Comparison of ENCODE assay signal across 16 cellular contexts in the genomic region with DNA sequence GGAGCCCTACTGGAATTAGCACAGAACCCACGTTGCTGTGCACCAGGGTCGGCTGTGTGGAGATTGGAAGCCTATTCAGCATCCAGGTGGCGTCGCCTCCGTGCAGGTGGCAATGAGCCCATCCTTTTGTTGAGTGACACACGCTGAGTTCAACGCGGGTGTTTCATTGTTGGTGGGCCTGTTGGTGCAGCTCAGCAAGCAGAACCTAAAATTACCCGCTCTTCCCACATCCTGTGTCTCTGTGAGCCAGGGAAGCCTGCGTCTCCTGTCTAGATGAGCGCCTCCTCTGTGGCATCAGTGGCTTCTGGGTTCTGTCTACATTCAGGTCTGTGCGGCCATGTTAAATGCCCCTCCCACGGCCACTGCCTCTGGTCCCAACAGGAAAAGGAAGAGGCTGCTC. TPM values are rescaled to one million over a fixed set of nuclear protein-coding genes. Genes with fewer than 3 reads are reported as not detected.
DNase-seq lines count a peak whose midpoint lies in the region; ATAC-seq and TF ChIP-seq lines count a peak whose summit lies in the region.
"Had no signal": no experiment of that assay in that cellular context is flagged by ENCODE, and none has a peak within 500 bp of the region (broad histone marks: within the 10 kb centered on the region; RNA-seq: fewer than 3 reads in every experiment).

No MANE protein-coding gene starts in this region.

- POLR2A ChIA-PET in activated naive CD8-positive, alpha-beta T cell treated with anti-CD3 and anti-CD28 coated beads, Interleukin-2, amount 10 ng/mL, durations not matched to agents 7 days and 5 days (lab: Charles Lee), result interaction anchor here (0.6 to 1.9 kb wide), 3 partner anchors 14 to 48 kb away, joined by 4 to 9 read pairs (median 6); a partner anchor contains a TSS

- H3K27ac Mint-ChIP-seq in activated naive CD4-positive, alpha-beta T cell treated with anti-CD3 and anti-CD28 coated beads for 36 hours, result no peak overlapping the region
- peak overlapping the region; percentile 58 for H3K27ac Mint-ChIP-seq in activated naive CD8-positive, alpha-beta T cell treated with anti-CD3 and anti-CD28 coated beads, Interleukin-2, amount 10 ng/mL, durations not matched to agents 7 days and 5 days

- no peak for TF ChIP-seq CTCF in gastroesophageal sphincter (IDR thresholded peaks at IDR 0.05)

- H3K4me1 ChIP-seq in gastroesophageal sphincter, result peaks cover 0 to 6% (median 5%) of the 10 kb centered on the region in 3 donors
- H3K4me1 ChIP-seq: uterus had no signal

- no peak for TF ChIP-seq EP300 in gastroesophageal sphincter (IDR thresholded peaks at IDR 0.05)

- H3K36me3 Mint-ChIP-seq in activated naive CD4-positive, alpha-beta T cell treated with anti-CD3 and anti-CD28 coated beads for 36 hours (ENCODE audit: low read depth), result no peaks in the 10 kb centered on the region
- H3K36me3 Mint-ChIP-seq in activated naive CD8-positive, alpha-beta T cell treated with anti-CD3 and anti-CD28 coated beads, Interleukin-2, amount 10 ng/mL, durations not matched to agents 7 days and 5 days, result no peaks in the 10 kb centered on the region

- 81 to 82% methylated on average over 4 to 5 of the region's 13 CpGs for WGBS in gastroesophageal sphincter (ENCODE audit: low coverage in 1 of 2), 2 donors

- no peaks in the 10 kb centered on the region for H3K9me3 Mint-ChIP-seq in activated naive CD4-positive, alpha-beta T cell treated with anti-CD3 and anti-CD28 coated beads for 36 hours
- H3K9me3 Mint-ChIP-seq in activated naive CD8-positive, alpha-beta T cell treated with anti-CD3 and anti-CD28 coated beads, Interleukin-2, amount 10 ng/mL, durations not matched to agents 7 days and 5 days, result no peaks in the 10 kb centered on the region

- TF ChIP-seq POLR2A in gastroesophageal sphincter (IDR thresholded peaks at IDR 0.05), result no peak

- no peaks in the 10 kb centered on the region for H3K9me3 ChIP-seq in gastroesophageal sphincter
- H3K9me3 ChIP-seq: left lung, uterus had no signal

- intact Hi-C loops in activated naive CD4-positive, alpha-beta T cell treated with anti-CD3 and anti-CD28 coated beads for 36 hours (cut with micrococcal nuclease), result no loop called here
- intact Hi-C loops in posterior cingulate gyrus (cut with DNase I), result no loop called here

- CTCF ChIA-PET in activated naive CD4-positive, alpha-beta T cell treated with anti-CD3 and anti-CD28 coated beads for 36 hours (lab: Charles Lee), result no interaction called here

- no peaks in the 10 kb centered on the region for H3K27me3 Mint-ChIP-seq in activated naive CD4-positive, alpha-beta T cell treated with anti-CD3 and anti-CD28 coated beads for 36 hours (ENCODE audit: low read depth)
- no peaks in the 10 kb centered on the region for H3K27me3 Mint-ChIP-seq in activated naive CD8-positive, alpha-beta T cell treated with anti-CD3 and anti-CD28 coated beads, Interleukin-2, amount 10 ng/mL, durations not matched to agents 7 days and 5 days

- H3K4me3 Mint-ChIP-seq in activated naive CD4-positive, alpha-beta T cell treated with anti-CD3 and anti-CD28 coated beads for 36 hours, result no peak overlapping the region
- peak overlapping the region; percentile 66 for H3K4me3 Mint-ChIP-seq in activated naive CD8-positive, alpha-beta T cell treated with anti-CD3 and anti-CD28 coated beads, Interleukin-2, amount 10 ng/mL, durations not matched to agents 7 days and 5 days

- peak; percentile 26 for DNase-seq in activated naive CD4-positive, alpha-beta T cell treated with anti-CD3 and anti-CD28 coated beads for 36 hours
- no peak for DNase-seq in activated naive CD4-positive, alpha-beta T cell treated with anti-CD3 and anti-CD28 coated beads, Interleukin-2, amount 50 U/mL, for 16 hours
- peak; percentile 90 for DNase-seq in Jurkat, Clone E6-1 (ENCODE audit: low read depth, low spot score)
- DNase-seq in activated naive CD8-positive, alpha-beta T cell treated with anti-CD3 and anti-CD28 coated beads, Interleukin-2, amount 10 ng/mL, durations not matched to agents 7 days and 5 days, result no peak
- peak in 6 of 10 donors; percentile 29 to 90 (median 58) for DNase-seq in posterior cingulate gyrus
- DNase-seq: EL; IMR-90; left lung; MV-4-11; stimulated activated CD4-positive, alpha-beta T cell treated with anti-CD3 and anti-CD28 coated beads, Interleukin-1b, Interleukin-23, amount 100 ng/mL, for 48 hours; SW 1271; uterus had no signal

- no peaks in the 10 kb centered on the region for H3K27me3 ChIP-seq in gastroesophageal sphincter
- H3K27me3 ChIP-seq: left lung, uterus had no signal

- H3K36me3 ChIP-seq in gastroesophageal sphincter, result no peaks in the 10 kb centered on the region
- H3K36me3 ChIP-seq: left lung, uterus had no signal

- H3K4me1 Mint-ChIP-seq in activated naive CD4-positive, alpha-beta T cell treated with anti-CD3 and anti-CD28 coated beads for 36 hours (ENCODE audit: low read depth), result peaks cover 15% of the 10 kb centered on the region
- H3K4me1 Mint-ChIP-seq in activated naive CD8-positive, alpha-beta T cell treated with anti-CD3 and anti-CD28 coated beads, Interleukin-2, amount 10 ng/mL, durations not matched to agents 7 days and 5 days, result peaks cover 13% of the 10 kb centered on the region

- H3K4me3 ChIP-seq in Jurkat, Clone E6-1 (ENCODE audit: low read length), result peak overlapping the region; percentile 30
- no peak overlapping the region for H3K4me3 ChIP-seq in gastroesophageal sphincter
- H3K4me3 ChIP-seq: left lung, uterus had no signal

- peak; percentile 70 for ATAC-seq in activated naive CD8-positive, alpha-beta T cell treated with anti-CD3 and anti-CD28 coated beads, Interleukin-2, amount 10 ng/mL, durations not matched to agents 7 days and 5 days (ENCODE audit: low read depth)
- no peak for ATAC-seq in gastroesophageal sphincter
- no peak for ATAC-seq in HG03108 (IDR thresholded peaks at IDR 0.05; ENCODE audit: unreplicated experiment)
- no peak for ATAC-seq in GM18511 (IDR thresholded peaks at IDR 0.05; ENCODE audit: unreplicated experiment)
- ATAC-seq: left lung had no signal

- H3K27ac ChIP-seq in gastroesophageal sphincter, result no peak overlapping the region
- H3K27ac ChIP-seq: left lung, uterus had no signal

RNA-seq across cellular contexts. Expression of a gene that starts 14.5 kb away (rescaled TPM):
- 10 to 100 TPM; 39.2 to 41.4 TPM for total RNA-seq in activated naive CD4-positive, alpha-beta T cell treated with anti-CD3 and anti-CD28 coated beads for 36 hours
- 51.6 TPM for polyA plus RNA-seq in Jurkat, Clone E6-1 (2012; ENCODE audit: insufficient read depth, insufficient read length)
- 10 to 100 TPM; 71.3 to 72.5 TPM for total RNA-seq in activated naive CD8-positive, alpha-beta T cell treated with anti-CD3 and anti-CD28 coated beads, Interleukin-2, amount 10 ng/mL, durations not matched to agents 7 days and 5 days
- 10 to 100 TPM; 43.1 to 68.1 (median 54.3) TPM for total RNA-seq in gastroesophageal sphincter

RNA-seq across cellular contexts. Expression of a gene that starts 29.7 kb away (rescaled TPM):
- 10 to 100 TPM; 36.6 to 38.4 TPM for total RNA-seq in activated naive CD4-positive, alpha-beta T cell treated with anti-CD3 and anti-CD28 coated beads for 36 hours
- polyA plus RNA-seq in Jurkat, Clone E6-1 (2012; ENCODE audit: insufficient read depth, insufficient read length), result 43.3 TPM
- total RNA-seq in activated naive CD8-positive, alpha-beta T cell treated with anti-CD3 and anti-CD28 coated beads, Interleukin-2, amount 10 ng/mL, durations not matched to agents 7 days and 5 days, result 10 to 100 TPM; 63.6 to 69.8 TPM
- 10 to 100 TPM; 17.1 to 40.9 (median 20.4) TPM for total RNA-seq in gastroesophageal sphincter

RNA-seq across cellular contexts. Expression of a gene that starts 34.0 kb away (rescaled TPM):
- under 1 TPM; 0.67 to 0.86 TPM for total RNA-seq in activated naive CD4-positive, alpha-beta T cell treated with anti-CD3 and anti-CD28 coated beads for 36 hours
- polyA plus RNA-seq in Jurkat, Clone E6-1 (2012; ENCODE audit: insufficient read depth, insufficient read length), result not detected
- 1 to 10 TPM in 1 of 2 experiments, not detected in 1; 1.7 TPM for total RNA-seq in activated naive CD8-positive, alpha-beta T cell treated with anti-CD3 and anti-CD28 coated beads, Interleukin-2, amount 10 ng/mL, durations not matched to agents 7 days and 5 days
- not detected for total RNA-seq in gastroesophageal sphincter
- total RNA-seq: IMR-90, osteocyte had no signal

RNA-seq across cellular contexts. Expression of a gene that starts 41.7 kb away (rescaled TPM):
- 100 to 1,000 TPM; 133 to 134 TPM for total RNA-seq in activated naive CD4-positive, alpha-beta T cell treated with anti-CD3 and anti-CD28 coated beads for 36 hours
- 235 TPM for polyA plus RNA-seq in Jurkat, Clone E6-1 (2012; ENCODE audit: insufficient read depth, insufficient read length)
- total RNA-seq in activated naive CD8-positive, alpha-beta T cell treated with anti-CD3 and anti-CD28 coated beads, Interleukin-2, amount 10 ng/mL, durations not matched to agents 7 days and 5 days, result 100 to 1,000 TPM; 293 to 318 TPM
- total RNA-seq in gastroesophageal sphincter, result 1 to 10 TPM in 2 of 4 donors, under 1 TPM in 2; 0.59 to 2.2 (median 1.2) TPM
- total RNA-seq: IMR-90 had no signal

RNA-seq across cellular contexts. Expression of a gene that starts 54.6 kb away (rescaled TPM):
- 1 to 10 TPM; 5.3 to 6.0 TPM for total RNA-seq in activated naive CD4-positive, alpha-beta T cell treated with anti-CD3 and anti-CD28 coated beads for 36 hours
- polyA plus RNA-seq in Jurkat, Clone E6-1 (2012; ENCODE audit: insufficient read depth, insufficient read length), result 13.1 TPM
- 10 to 100 TPM; 14.4 to 15.5 TPM for total RNA-seq in activated naive CD8-positive, alpha-beta T cell treated with anti-CD3 and anti-CD28 coated beads, Interleukin-2, amount 10 ng/mL, durations not matched to agents 7 days and 5 days
- 10 to 100 TPM in 3 of 4 donors, 1 to 10 TPM in 1; 7.9 to 17.5 (median 12.2) TPM for total RNA-seq in gastroesophageal sphincter

Comparison
In these comparisons a context has a peak if more than half of its experiments do, and no peak if none do; other contexts are left out.
1. DNase-seq: peak in activated naive CD4-positive, alpha-beta T cell treated with anti-CD3 and anti-CD28 coated beads for 36 hours (single experiment), Jurkat, Clone E6-1 (single experiment) and posterior cingulate gyrus (6 of 10); none in activated naive CD4-positive, alpha-beta T cell treated with anti-CD3 and anti-CD28 coated beads, Interleukin-2, amount 50 U/mL, for 16 hours (single experiment) and activated naive CD8-positive, alpha-beta T cell treated with anti-CD3 and anti-CD28 coated beads, Interleukin-2, amount 10 ng/mL, durations not matched to agents 7 days and 5 days (single experiment).